In genomic region chr15:101293122-101293521, GRCh38 we compare ENCODE assay signal across 9 cellular contexts. TPM values are rescaled to one million over a fixed set of nuclear protein-coding genes. Genes with fewer than 3 reads are reported as not detected.
DNase-seq lines count a peak whose midpoint lies in the region; ATAC-seq and TF ChIP-seq lines count a peak whose summit lies in the region.
"Had no signal": no experiment of that assay in that cellular context is flagged by ENCODE, and none has a peak within 500 bp of the region (broad histone marks: within the 10 kb centered on the region; RNA-seq: fewer than 3 reads in every experiment).

No MANE protein-coding gene starts in this region.

- no TSS peak for BruUV-seq in Calu3 (replicated peaks; lab: Mats Ljungman, UMichigan)

- no peaks in the 10 kb centered on the region for H3K9me2 ChIP-seq in MM.1S (replicated peaks; ENCODE audit: insufficient read depth, low read length)

- intact Hi-C loops in Calu3 (cut with micrococcal nuclease; ENCODE audit: unreplicated experiment) = no loop called here
- intact Hi-C loops in dendritic cell treated with granulocyte-macrophage colony-stimulating factor and Interleukin-4, amounts not matched to agents 40 ng/mL and 50 ng/mL, for 4 days (cut with micrococcal nuclease) = no loop called here
- intact Hi-C loops in sciatic nerve (cut with DNase I) = loop anchor here (5.0 kb wide), 1 partner anchor 951 kb away; the partner anchor contains the start of gene ADAMTS17

- peak overlapping the region; percentile 90 for H3K4me3 ChIP-seq in MM.1S (ENCODE audit: low read length)

- ATAC-seq in HG03354 (IDR thresholded peaks at IDR 0.05; ENCODE audit: poor library complexity, severe bottlenecking, unreplicated experiment) (no peak), sciatic nerve (no peak)
- ATAC-seq: left ventricle myocardium superior had no signal

- peaks cover 29% of the 10 kb centered on the region for H4K20me1 ChIP-seq in MM.1S (ENCODE audit: insufficient read depth, low read length)

- no peak for TF ChIP-seq CTCF in Calu3 (IDR thresholded peaks at IDR 0.05; ENCODE audit: unreplicated experiment)
- no peak for TF ChIP-seq CTCF in MM.1S (IDR thresholded peaks at IDR 0.05; ENCODE audit: low read length)
- no peak for TF ChIP-seq CTCF in neural crest cell (conservative IDR thresholded peaks at IDR 0.05)

- peak overlapping the region; percentile 74 for H3K4me2 ChIP-seq in MM.1S (ENCODE audit: low read depth, low read length)

- peaks cover 18% of the 10 kb centered on the region for H3F3A ChIP-seq in MM.1S (ENCODE audit: insufficient read depth, low read length)

- H3K4me1 Mint-ChIP-seq in Calu3 (ENCODE audit: low read depth, unreplicated experiment) = peaks cover 12% of the 10 kb centered on the region
- peaks cover 21% of the 10 kb centered on the region for H3K4me1 Mint-ChIP-seq in dendritic cell treated with granulocyte-macrophage colony-stimulating factor and Interleukin-4, amounts not matched to agents 40 ng/mL and 50 ng/mL, for 4 days (ENCODE audit: low read depth)
- peaks cover 47% of the 10 kb centered on the region for H3K4me1 Mint-ChIP-seq in neural crest cell

- peak overlapping the region; percentile 89 for H3K27ac Mint-ChIP-seq in Calu3 (ENCODE audit: unreplicated experiment)
- peak overlapping the region; percentile 83 for H3K27ac Mint-ChIP-seq in dendritic cell treated with granulocyte-macrophage colony-stimulating factor and Interleukin-4, amounts not matched to agents 40 ng/mL and 50 ng/mL, for 4 days
- H3K27ac Mint-ChIP-seq in neural crest cell (ENCODE audit: unreplicated experiment) = no peak overlapping the region

- H3K9me3 Mint-ChIP-seq in Calu3 (ENCODE audit: low read depth, unreplicated experiment) (no peaks in the 10 kb centered on the region), neural crest cell (no peaks in the 10 kb centered on the region)
- H3K9me3 Mint-ChIP-seq in dendritic cell treated with granulocyte-macrophage colony-stimulating factor and Interleukin-4, amounts not matched to agents 40 ng/mL and 50 ng/mL, for 4 days = no peaks in the 10 kb centered on the region

- H3K36me3 ChIP-seq in MM.1S (replicated peaks; ENCODE audit: insufficient read depth, low read length) = peaks cover 21% of the 10 kb centered on the region

- no peaks in the 10 kb centered on the region for H3K9me3 ChIP-seq in MM.1S (replicated peaks; ENCODE audit: insufficient read depth, low read length)

- H3K79me2 ChIP-seq in MM.1S (ENCODE audit: low read length) = peaks cover 70% of the 10 kb centered on the region

- H3K36me3 Mint-ChIP-seq in Calu3 (ENCODE audit: insufficient read depth, unreplicated experiment) (peaks cover 82% of the 10 kb centered on the region), neural crest cell (ENCODE audit: low read depth) (peaks cover 16% of the 10 kb centered on the region)
- peaks cover 46% of the 10 kb centered on the region for H3K36me3 Mint-ChIP-seq in dendritic cell treated with granulocyte-macrophage colony-stimulating factor and Interleukin-4, amounts not matched to agents 40 ng/mL and 50 ng/mL, for 4 days (ENCODE audit: low read depth)

- H3K27ac ChIP-seq in MM.1S (ENCODE audit: low read length) = no peak overlapping the region

- no peak overlapping the region for H3K9ac ChIP-seq in MM.1S (ENCODE audit: low read length)

- DNase-seq in Calu3 (no peak), MM.1S (no peak), neural crest cell (ENCODE audit: low read depth, low spot score) (no peak), sciatic nerve (ENCODE audit: low spot score) (no peak)
- DNase-seq in stimulated activated CD4-positive, alpha-beta T cell treated with anti-CD3 and anti-CD28 coated beads, Interleukin-4, amount 100 ng/mL, for 1 hour = no peak
- DNase-seq in activated CD8-positive, alpha-beta memory T cell treated with anti-CD3 and anti-CD28 coated beads, Interleukin-2, amount 50 U/mL, for 48 hours = no peak
- DNase-seq: left ventricle myocardium superior had no signal

- H3K27me3 ChIP-seq in MM.1S (replicated peaks; ENCODE audit: insufficient read depth, low read length) = no peaks in the 10 kb centered on the region

- H3K27me3 Mint-ChIP-seq in Calu3 (ENCODE audit: unreplicated experiment) (no peaks in the 10 kb centered on the region), neural crest cell (ENCODE audit: low read depth) (no peaks in the 10 kb centered on the region)
- no peaks in the 10 kb centered on the region for H3K27me3 Mint-ChIP-seq in dendritic cell treated with granulocyte-macrophage colony-stimulating factor and Interleukin-4, amounts not matched to agents 40 ng/mL and 50 ng/mL, for 4 days

- CTCF ChIA-PET in Calu3 (lab: Charles Lee) = no interaction called here

- peaks cover 16% of the 10 kb centered on the region for H3K4me1 ChIP-seq in MM.1S (ENCODE audit: low read length)

- peak overlapping the region; percentile 98 for H3K4me3 Mint-ChIP-seq in Calu3 (ENCODE audit: low read depth, unreplicated experiment)
- H3K4me3 Mint-ChIP-seq in dendritic cell treated with granulocyte-macrophage colony-stimulating factor and Interleukin-4, amounts not matched to agents 40 ng/mL and 50 ng/mL, for 4 days = peak overlapping the region; percentile 85
- H3K4me3 Mint-ChIP-seq in neural crest cell = peak overlapping the region; percentile 95

- H2AFZ ChIP-seq in MM.1S (ENCODE audit: low read length) = no peak overlapping the region

RNA-seq across cellular contexts. Expression of gene SNRPA1, which starts 1.9 kb away (rescaled TPM):
- total RNA-seq in Calu3 (2022) (123 and 140 TPM in 2 replicates), neural crest cell (118 and 132 TPM in 2 replicates), sciatic nerve (43.8 TPM)

RNA-seq across cellular contexts. Expression of gene SELENOS, which starts 15.8 kb away (rescaled TPM):
- total RNA-seq in Calu3 (2022) = 83.3 and 85.0 TPM in 2 replicates
- total RNA-seq in neural crest cell = 37.8 and 42.1 TPM in 2 replicates
- total RNA-seq in sciatic nerve = 74.4 TPM

RNA-seq across cellular contexts. Expression of gene CHSY1, which starts 41.3 kb away (rescaled TPM):
- 24.0 and 25.0 TPM in 2 replicates for total RNA-seq in Calu3 (2022)
- total RNA-seq in neural crest cell = 46.7 and 49.7 TPM in 2 replicates
- total RNA-seq in sciatic nerve = 53.2 TPM
